ENCODE assay signal across 9 cellular contexts in the genomic region with DNA sequence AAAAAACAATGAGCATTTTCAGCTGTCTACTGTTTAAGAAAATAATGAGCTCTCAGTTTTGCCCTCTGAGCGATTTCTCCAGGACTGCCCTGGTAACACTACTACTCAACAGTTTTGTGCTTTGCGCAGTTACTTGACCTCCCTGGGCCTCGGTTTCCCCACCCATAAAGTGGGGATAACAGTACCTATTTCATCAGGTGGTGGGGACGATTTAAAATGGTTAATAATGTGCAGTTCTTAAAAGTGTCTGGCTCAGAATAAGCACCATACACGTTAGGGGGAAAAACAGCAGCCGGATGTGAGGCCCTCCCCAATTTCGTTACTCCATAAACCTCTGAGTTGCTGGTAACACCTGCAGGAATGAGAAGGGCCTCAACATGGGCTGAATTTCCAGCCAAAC. TPM values are rescaled to one million over a fixed set of nuclear protein-coding genes. Genes with fewer than 3 reads are reported as not detected.
A peak's percentile ranks its signal among the peaks of the same experiment; 100 is the strongest.
DNase-seq lines count a peak whose midpoint lies in the region; ATAC-seq and TF ChIP-seq lines count a peak whose summit lies in the region.
"Had no signal": no experiment of that assay in that cellular context is flagged by ENCODE, and none has a peak within 500 bp of the region (broad histone marks: within the 10 kb centered on the region; RNA-seq: fewer than 3 reads in every experiment).

No MANE protein-coding gene starts in this region.

- peaks cover 0 to 23% (median 11%) of the 10 kb centered on the region in 3 donors for H3K4me1 ChIP-seq in esophagus squamous epithelium

- no peak for ATAC-seq in HG03108 (IDR thresholded peaks at IDR 0.05; ENCODE audit: unreplicated experiment)

- H3K4me3 ChIP-seq in esophagus squamous epithelium, result peak overlapping the region; percentile 69 to 99 (median 83)

- no peaks in the 10 kb centered on the region for H3K36me3 ChIP-seq in esophagus squamous epithelium

- peaks cover 18% of the 10 kb centered on the region for H3K36me3 Mint-ChIP-seq in Calu3 (ENCODE audit: insufficient read depth, unreplicated experiment)

- no peaks in the 10 kb centered on the region for H3K4me1 Mint-ChIP-seq in Calu3 (ENCODE audit: low read depth, unreplicated experiment)

- no peak for TF ChIP-seq POLR2A in esophagus squamous epithelium (IDR thresholded peaks at IDR 0.05)

- H3K9me3 Mint-ChIP-seq in Calu3 (ENCODE audit: low read depth, unreplicated experiment), result no peaks in the 10 kb centered on the region

- TF ChIP-seq CTCF in Calu3 (IDR thresholded peaks at IDR 0.05; ENCODE audit: unreplicated experiment) (no peak), RWPE1 (conservative IDR thresholded peaks at IDR 0.05; ENCODE audit: low read depth) (no peak), esophagus squamous epithelium (IDR thresholded peaks at IDR 0.05) (no peak)

- H3K27ac Mint-ChIP-seq in Calu3 (ENCODE audit: unreplicated experiment), result peak overlapping the region; percentile 80

- no peaks in the 10 kb centered on the region for H3K27me3 ChIP-seq in esophagus squamous epithelium

- no peaks in the 10 kb centered on the region for H3K9me3 ChIP-seq in esophagus squamous epithelium

- intact Hi-C loops in Calu3 (cut with micrococcal nuclease; ENCODE audit: unreplicated experiment), result loop anchor here (5.0 kb wide), 1 partner anchor 176 kb away; no protein-coding TSS in a partner anchor
- intact Hi-C loops in esophagus squamous epithelium (cut with DNase I), result loop anchor here (10.0 kb wide), 1 partner anchor 108 kb away; no protein-coding TSS in a partner anchor

- POLR2A ChIA-PET in RWPE1 (lab: Yijun Ruan, JAX; ENCODE audit: low non-redundant PET), result interaction anchor here (0.9 kb wide), 1 partner anchor 12 kb away, joined by 3 read pairs; no protein-coding TSS in a partner anchor

- peak overlapping the region; percentile 97 for H3K27ac ChIP-seq in RWPE1
- peak overlapping the region; percentile 93 to 100 (median 98) for H3K27ac ChIP-seq in esophagus squamous epithelium

- DNase-seq in Calu3, result no peak
- no peak for DNase-seq in RWPE1 (ENCODE audit: low spot score)
- no peak for DNase-seq in esophagus squamous epithelium (lab: John Stamatoyannopoulos, UW)
- peak; percentile 22 for DNase-seq in pons (ENCODE audit: low spot score)
- no peak for DNase-seq in NCI-H2081 (lab: John Stamatoyannopoulos, UW)
- DNase-seq in KG1 (lab: John Stamatoyannopoulos, UW), result no peak
- DNase-seq in COLO668 (lab: John Stamatoyannopoulos, UW; ENCODE audit: unreplicated experiment), result no peak
- DNase-seq: NCI-H187 had no signal

- peak overlapping the region; percentile 97 for H3K4me3 Mint-ChIP-seq in Calu3 (ENCODE audit: low read depth, unreplicated experiment)

- BruUV-seq in Calu3 (replicated peaks; lab: Mats Ljungman, UMichigan), result no TSS peak

- CTCF ChIA-PET in Calu3 (lab: Charles Lee) (interaction anchor here (1.6 kb wide), 1 partner anchor 35 kb away, joined by 6 read pairs; no protein-coding TSS in a partner anchor), RWPE1 (lab: Yijun Ruan, JAX) (interaction anchor here (0.7 kb wide), 1 partner anchor 341 kb away, joined by 4 read pairs; no protein-coding TSS in a partner anchor)

- 51 to 70% methylated on average over 7 of the region's 7 CpGs for WGBS in esophagus squamous epithelium, 2 donors

- no peaks in the 10 kb centered on the region for H3K27me3 Mint-ChIP-seq in Calu3 (ENCODE audit: unreplicated experiment)

RNA-seq across cellular contexts. Expression of gene SIRT5, which starts 1.1 kb away (rescaled TPM):
- total RNA-seq in Calu3 (2022) (13.5 and 15.1 TPM in 2 replicates), esophagus squamous epithelium (10 to 100 TPM in 1 of 4 donors, 1 to 10 TPM in 3; 4.1 to 10.7 (median 5.6) TPM)

RNA-seq across cellular contexts. Expression of gene NOL7, which starts 41.9 kb away (rescaled TPM):
- total RNA-seq in Calu3 (2022) (44.5 and 44.7 TPM in 2 replicates), esophagus squamous epithelium (100 to 1,000 TPM in 2 of 4 donors, 10 to 100 TPM in 2; 75.8 to 106 (median 92.4) TPM)
